ENCODE assay signal across 26 cellular contexts in the genomic region with DNA sequence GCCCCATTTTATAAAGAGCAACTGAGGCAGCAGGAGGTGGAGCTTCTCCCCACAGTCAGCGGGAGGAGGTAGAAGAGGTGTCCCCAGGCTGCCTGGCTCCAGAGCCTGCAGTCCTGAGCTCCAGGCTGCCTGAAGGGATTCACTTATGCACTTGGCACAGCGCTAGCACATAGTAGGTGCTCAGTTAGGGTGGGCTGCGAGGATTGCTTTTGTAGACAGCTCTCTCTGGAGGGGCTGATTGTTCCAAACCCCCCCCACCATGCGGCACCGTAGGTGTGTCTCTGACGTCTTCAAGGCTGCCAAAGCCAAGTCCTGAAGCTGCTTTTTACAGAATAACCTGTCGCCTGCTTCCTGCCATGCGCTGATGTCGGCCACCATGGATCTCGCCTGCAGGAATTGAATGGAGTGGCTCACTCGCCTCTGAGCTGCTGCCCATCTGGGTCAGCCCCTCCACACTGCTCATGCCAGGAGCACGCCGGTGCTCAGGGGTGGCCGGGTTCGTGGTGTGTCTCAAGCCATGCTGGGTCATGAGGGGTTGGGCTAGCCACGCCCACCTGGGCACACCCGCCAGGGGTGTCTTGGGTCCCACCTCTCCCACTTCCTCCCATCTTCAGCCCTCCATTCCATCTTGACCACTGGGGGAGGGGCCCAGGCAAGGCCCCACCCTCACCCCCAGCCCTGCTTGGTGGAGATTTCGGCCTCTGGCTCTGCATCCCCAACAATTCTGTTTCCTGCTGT. TPM values are rescaled to one million over a fixed set of nuclear protein-coding genes. Genes with fewer than 3 reads are reported as not detected.
A peak's percentile ranks its signal among the peaks of the same experiment; 100 is the strongest.
DNase-seq lines count a peak whose midpoint lies in the region; ATAC-seq, FAIRE-seq and TF ChIP-seq lines count a peak whose summit lies in the region.
"Had no signal": no experiment of that assay in that cellular context is flagged by ENCODE, and none has a peak within 500 bp of the region (broad histone marks: within the 10 kb centered on the region; RNA-seq: fewer than 3 reads in every experiment).

No MANE protein-coding gene starts in this region.

- H3K36me3 Mint-ChIP-seq in stimulated activated memory B cell treated with anti-CD40 and anti-IgM and Interleukin-4, amounts not matched to agents 10 μg/mL and 1 μg/mL and 100 μg/mL, for 72 hours = peaks cover 50% of the 10 kb centered on the region
- H3K36me3 Mint-ChIP-seq: CD14-positive monocyte had no signal

- H3K4me1 ChIP-seq in IMR-90 (ENCODE audit: control insufficient read depth, insufficient read depth, low read length) (peaks cover 5% of the 10 kb centered on the region; the same call in 1 of the 2 replicates), H1 (replicated peaks in 1 of 4; ENCODE audit: control insufficient read depth in 3 of 4, insufficient read depth in 4 of 4, low read length in 3 of 4) (peaks cover 2 to 18% (median 11%) of the 10 kb centered on the region in 4 experiments), small intestine (ENCODE audit: control insufficient read depth in 2 of 2, insufficient read depth in 1 of 2, low read depth in 1 of 2, low read length in 1 of 2) (peaks cover 0 to 6% of the 10 kb centered on the region in 2 donors)

- H3K9me3 Mint-ChIP-seq in stimulated activated memory B cell treated with anti-CD40 and anti-IgM and Interleukin-4, amounts not matched to agents 10 μg/mL and 1 μg/mL and 100 μg/mL, for 72 hours = no peaks in the 10 kb centered on the region
- H3K9me3 Mint-ChIP-seq: CD14-positive monocyte, HFFc6 had no signal

- in situ Hi-C loops in IMR-90 (cut with MboI; ENCODE audit: low sequenced_read_pairs) = no loop called here

- no peak overlapping the region for H3K4me3 Mint-ChIP-seq in stimulated activated memory B cell treated with anti-CD40 and anti-IgM and Interleukin-4, amounts not matched to agents 10 μg/mL and 1 μg/mL and 100 μg/mL, for 72 hours
- H3K4me3 Mint-ChIP-seq: B cell, CD14-positive monocyte, HFFc6 had no signal

- no peaks in the 10 kb centered on the region for H3K79me2 ChIP-seq in H1 (ENCODE audit: control insufficient read depth in 1 of 2, insufficient read depth in 2 of 2, low read length in 2 of 2)

- H3K79me1 ChIP-seq in IMR-90 (ENCODE audit: low read depth in 1 of 2, low read length in 2 of 2) (peaks cover 0 to 5% of the 10 kb centered on the region in 2 experiments; a peak in 2 of 4 replicates), H1 (ENCODE audit: low read depth, low read length) (0 out of 2 replicates have a peak, but pooled peaks cover 3% of the 10 kb centered on the region)

- H3K27me3 ChIP-seq in IMR-90 (ENCODE audit: control insufficient read depth, insufficient read depth, low read length) = no peaks in the 10 kb centered on the region
- H3K27me3 ChIP-seq in H1 (replicated peaks in 1 of 4; ENCODE audit: control insufficient read depth in 3 of 4, extremely low read depth in 1 of 4, insufficient read depth in 3 of 4, low read length in 3 of 4) = no peaks in the 10 kb centered on the region; a peak in 1 of 7 replicates
- no peaks in the 10 kb centered on the region for H3K27me3 ChIP-seq in small intestine (ENCODE audit: control insufficient read depth in 2 of 2, insufficient read depth in 2 of 2, low read length in 2 of 2)

- DNase-seq in Right ventricle myocardium inferior (ENCODE audit: missing footprints) (no peak), Right ventricle myocardium superior (no peak), IMR-90 (no peak), H1 (ENCODE audit: low read depth in 1 of 2, low spot score in 2 of 2) (no peak), small intestine (no peak), NCI-H226 (no peak)
- no peak for DNase-seq in activated T-cell treated with anti-CD3 and anti-CD28 coated beads, Interleukin-2, amount 50 U/mL, for 1 hour
- DNase-seq: DMS79 treated with DMSO at 0.1 percent for 48 hours, H7, HFFc6, MV-4-11, NCI-H1105 treated with DMSO at 0.1 percent for 48 hours, NCI-H1694, NCI-H2081, NCI-H2171, NCI-H524 treated with DMSO at 0.1 percent for 48 hours, NCI-H82, OCI-M1, SHP77 had no signal

- TF ChIP-seq RAD21 in IMR-90 (IDR thresholded peaks at IDR 0.05; ENCODE audit: low read length) (no peak), H1 (IDR thresholded peaks at IDR 0.05 in 1 of 2, conservative IDR thresholded peaks at IDR 0.05 in 1 of 2; ENCODE audit: low read depth in 2 of 2, low read length in 2 of 2) (no peak)

- no peak overlapping the region for H3K27ac ChIP-seq in IMR-90 (ENCODE audit: insufficient read depth, low read length)
- H3K27ac ChIP-seq in H1 (ENCODE audit: low read depth, low read length) = no peak overlapping the region
- H3K27ac ChIP-seq in small intestine (ENCODE audit: low read depth in 1 of 2, low read length in 1 of 2) = no peak overlapping the region
- H3K27ac ChIP-seq: HL-60, SK-N-MC had no signal

- H3K27ac Mint-ChIP-seq in stimulated activated memory B cell treated with anti-CD40 and anti-IgM and Interleukin-4, amounts not matched to agents 10 μg/mL and 1 μg/mL and 100 μg/mL, for 72 hours = no peak overlapping the region
- H3K27ac Mint-ChIP-seq: B cell, CD14-positive monocyte, HFFc6 had no signal

- 0 out of 2 replicates have a peak, but pooled peaks cover 3% of the 10 kb centered on the region for H3K9me1 ChIP-seq in IMR-90 (ENCODE audit: insufficient read depth, low read length)

- no peak overlapping the region for H3K14ac ChIP-seq in IMR-90 (replicated peaks; ENCODE audit: low read depth, low read length)
- no peak overlapping the region for H3K14ac ChIP-seq in H1 (ENCODE audit: insufficient read length)

- H4K91ac ChIP-seq in IMR-90 (ENCODE audit: insufficient read depth, low read depth, low read length) (no peak overlapping the region), H1 (replicated peaks; ENCODE audit: insufficient read length, low read length) (no peak overlapping the region)

- H3K4me2 ChIP-seq in IMR-90 (ENCODE audit: low read depth, low read length) (no peak overlapping the region), H1 (ENCODE audit: insufficient read depth in 1 of 2, low read depth in 2 of 2, low read length in 2 of 2) (no peak overlapping the region)

- H3K27me3 Mint-ChIP-seq in stimulated activated memory B cell treated with anti-CD40 and anti-IgM and Interleukin-4, amounts not matched to agents 10 μg/mL and 1 μg/mL and 100 μg/mL, for 72 hours = no peaks in the 10 kb centered on the region
- H3K27me3 Mint-ChIP-seq: B cell had no signal

- no peak overlapping the region for H2BK120ac ChIP-seq in IMR-90 (ENCODE audit: low read depth, low read length)
- H2BK120ac ChIP-seq in H1 (replicated peaks; ENCODE audit: low read depth, low read length) = no peak overlapping the region

- H2BK15ac ChIP-seq in IMR-90 (ENCODE audit: low read depth, low read length) = no peak overlapping the region
- H2BK15ac ChIP-seq in H1 (ENCODE audit: low read length) = peak overlapping the region; percentile 46; the same call in 1 of the 2 replicates

- peak overlapping the region; percentile 65 for H2AK9ac ChIP-seq in IMR-90 (replicated peaks; ENCODE audit: low read depth, low read length, poor library complexity)

- H3K4ac ChIP-seq in IMR-90 (ENCODE audit: low read depth, low read length) (no peak overlapping the region), H1 (replicated peaks; ENCODE audit: insufficient read length, low read depth, low read length) (no peak overlapping the region)

- H2BK20ac ChIP-seq in IMR-90 (ENCODE audit: low read depth, low read length) (no peak overlapping the region), H1 (ENCODE audit: low read length) (no peak overlapping the region)

- WGBS in IMR-90 (ENCODE audit: extremely low coverage in 2 of 2, insufficient read length in 1 of 2), 2 experiments = 73% methylated on average over 10 of the region's 18 CpGs; no CpG with 5 or more reads in 1 of the 2 experiments
- WGBS in H1 (ENCODE audit: extremely low coverage in 1 of 2, insufficient coverage in 1 of 2, insufficient read length in 1 of 2, insufficient replicate concordance in 2 of 2, low coverage in 1 of 2, low lambda C conversion rate in 2 of 2, missing lambda C conversion rate in 1 of 2), 2 experiments = 84% methylated on average over 18 of the region's 18 CpGs; no CpG with 5 or more reads in 1 of the 2 experiments
- WGBS in small intestine, 3 donors = 27 to 68% (median 46%) methylated on average over 14 to 18 of the region's 18 CpGs

- H4K5ac ChIP-seq in IMR-90 (ENCODE audit: low read depth, low read length) (no peak overlapping the region), H1 (ENCODE audit: insufficient read length, low read depth, low read length) (no peak overlapping the region)

- no peak overlapping the region for H3K18ac ChIP-seq in IMR-90 (ENCODE audit: low read depth, low read length)
- no peak overlapping the region for H3K18ac ChIP-seq in H1 (ENCODE audit: extremely low read depth, low read length)

- H2BK5ac ChIP-seq in IMR-90 (ENCODE audit: low read depth, low read length, poor library complexity, severe bottlenecking) (no peak overlapping the region), H1 (ENCODE audit: low read depth, low read length) (no peak overlapping the region)

- H3K4me1 Mint-ChIP-seq in stimulated activated memory B cell treated with anti-CD40 and anti-IgM and Interleukin-4, amounts not matched to agents 10 μg/mL and 1 μg/mL and 100 μg/mL, for 72 hours = peaks cover 41% of the 10 kb centered on the region

- H4K20me1 ChIP-seq in IMR-90 (ENCODE audit: insufficient read depth, low read length) (0 out of 2 replicates have a peak, but pooled peaks cover 5% of the 10 kb centered on the region), H1 (replicated peaks in 1 of 2; ENCODE audit: control insufficient read depth in 1 of 2, insufficient read depth in 2 of 2, low read length in 2 of 2) (peaks cover 0 to 2% of the 10 kb centered on the region in 2 experiments)

- H3K36me3 ChIP-seq in IMR-90 (ENCODE audit: control insufficient read depth, insufficient read depth, low read length) (no peaks in the 10 kb centered on the region), H1 (ENCODE audit: control insufficient read depth in 2 of 4, insufficient read depth in 4 of 4, low read length in 3 of 4) (no peaks in the 10 kb centered on the region), small intestine (ENCODE audit: control insufficient read depth in 2 of 2, insufficient read depth in 2 of 2, low read length in 2 of 2) (no peaks in the 10 kb centered on the region)

- ATAC-seq in Right ventricle myocardium inferior (peak; percentile 17), Right ventricle myocardium superior (ENCODE audit: poor library complexity) (no peak), IMR-90 (ENCODE audit: low read depth) (no peak)
- peak; percentile 34 for ATAC-seq in stimulated activated memory B cell treated with anti-CD40 and anti-IgM and Interleukin-4, amounts not matched to agents 10 μg/mL and 1 μg/mL and 100 μg/mL, for 72 hours

- POLR2A ChIA-PET in IMR-90 (lab: Charles Lee; ENCODE audit: unreplicated experiment) = no interaction called here
- POLR2A ChIA-PET in H1 (lab: Charles Lee; ENCODE audit: partially characterized antibody) = interaction anchor here (1.0 kb wide), 1 partner anchor 12 kb away, joined by 3 read pairs; no protein-coding TSS in a partner anchor

- H3K23me2 ChIP-seq in H1 (ENCODE audit: low read depth, low read length) = no peaks in the 10 kb centered on the region; the same call in 1 of the 2 replicates

- H2BK12ac ChIP-seq in H1 (ENCODE audit: low read depth, low read length) = 0 out of 2 replicates have a peak overlapping the region, but pooled peaks have one; percentile 10

- TF ChIP-seq CTCF in IMR-90 (conservative IDR thresholded peaks at IDR 0.05; ENCODE audit: low read depth, low read length) = no peak
- no peak for TF ChIP-seq CTCF in H1 (IDR thresholded peaks at IDR 0.05; ENCODE audit: control extremely low read depth in 1 of 3, insufficient read depth in 1 of 3, low read depth in 1 of 3, low read length in 3 of 3)

- H3K56ac ChIP-seq in IMR-90 (ENCODE audit: extremely low read depth, insufficient read depth, low read length) = no peak overlapping the region
- no peak overlapping the region for H3K56ac ChIP-seq in H1 (replicated peaks; ENCODE audit: insufficient read length, low read depth, low read length)

- no peak overlapping the region for H3K23ac ChIP-seq in IMR-90 (ENCODE audit: low read depth, low read length)
- no peak overlapping the region for H3K23ac ChIP-seq in H1 (ENCODE audit: insufficient read length)

- TF ChIP-seq POLR2A in IMR-90 (IDR thresholded peaks at IDR 0.05; ENCODE audit: low read depth, low read length) (no peak), H1 (IDR thresholded peaks at IDR 0.05; ENCODE audit: control extremely low read depth in 1 of 2, low read depth in 2 of 2, low read length in 2 of 2) (no peak)

- H2AFZ ChIP-seq in IMR-90 (replicated peaks; ENCODE audit: low read length, poor library complexity) = no peak overlapping the region
- no peak overlapping the region for H2AFZ ChIP-seq in H1 (ENCODE audit: low read length)

- H4K8ac ChIP-seq in IMR-90 (ENCODE audit: low read depth in 2 of 2, low read length in 2 of 2) (no peak overlapping the region), H1 (ENCODE audit: extremely low read depth, insufficient read depth, low read length) (no peak overlapping the region)

- dilution Hi-C loops in IMR-90 (cut with HindIII; ENCODE audit: low sequenced_read_pairs, unreplicated experiment) = no loop called here

- FAIRE-seq in H1 (lab: Jason Lieb, UNC) = no peak
- FAIRE-seq in small intestine (lab: Jason Lieb, UNC) = no peak
- FAIRE-seq: A204.1, RCC 7860 had no signal

- BruUV-seq in IMR-90 (replicated peaks; lab: Mats Ljungman, UMichigan) = no TSS peak

- intact Hi-C loops in Right ventricle myocardium inferior (cut with DNase I) (no loop called here), Right ventricle myocardium superior (cut with DNase I) (no loop called here), IMR-90 (cut with micrococcal nuclease) (no loop called here)

- CTCF ChIA-PET in IMR-90 (lab: Yijun Ruan, JAX) (no interaction called here), H1 (lab: Charles Lee; ENCODE audit: partially characterized antibody) (interaction anchor here (0.6 to 1.3 kb wide), 4 partner anchors 11 to 1837 kb away, joined by 3 read pairs; no protein-coding TSS in a partner anchor)

- no peaks in the 10 kb centered on the region for H3K9me3 ChIP-seq in IMR-90 (ENCODE audit: control insufficient read depth, insufficient read depth, low read length)
- H3K9me3 ChIP-seq in H1 (ENCODE audit: insufficient read depth in 2 of 2, low read depth in 1 of 2, low read length in 1 of 2) = no peaks in the 10 kb centered on the region
- no peaks in the 10 kb centered on the region for H3K9me3 ChIP-seq in small intestine (ENCODE audit: control insufficient read depth, low read depth)

- H3K9ac ChIP-seq in IMR-90 (ENCODE audit: low read depth, low read length) = no peak overlapping the region
- no peak overlapping the region for H3K9ac ChIP-seq in H1 (replicated peaks in 1 of 4; ENCODE audit: extremely low read depth in 1 of 4, low read depth in 3 of 4, low read length in 3 of 4)

- TF ChIP-seq EP300 in H1 (IDR thresholded peaks at IDR 0.05; ENCODE audit: borderline replicate concordance in 1 of 2, low read depth in 2 of 2, low read length in 2 of 2) = no peak

- H2AK5ac ChIP-seq in IMR-90 (ENCODE audit: low read depth, low read length) (no peak overlapping the region), H1 (ENCODE audit: low read depth, low read length) (peak overlapping the region; percentile 48)

- H3K4me3 ChIP-seq in IMR-90 (ENCODE audit: insufficient read depth, low read depth, low read length) (no peak overlapping the region), H1 (ENCODE audit: extremely low read depth in 1 of 4, insufficient read depth in 2 of 4, low read depth in 3 of 4, low read length in 4 of 4) (no peak overlapping the region), small intestine (ENCODE audit: low read depth in 1 of 2, low read length in 2 of 2) (no peak overlapping the region)
- H3K4me3 ChIP-seq: SK-N-MC had no signal

RNA-seq across cellular contexts. Expression of a gene that starts 59.8 kb away (rescaled TPM):
- total RNA-seq in Right ventricle myocardium inferior = 1.8 TPM
- total RNA-seq in Right ventricle myocardium superior = 2.6 TPM
- total RNA-seq in IMR-90 (2012; rRNA removed) = 40.0 and 47.5 TPM in 2 replicates
- 42.7 and 46.9 TPM in 2 replicates for polyA plus RNA-seq in IMR-90 (2012; rRNA removed)
- 29.3 and 63.1 TPM in 2 replicates for polyA plus RNA-seq in IMR-90 (2012; cell fraction: cytosol; rRNA removed)
- 24.3 and 25.0 TPM in 2 replicates for polyA plus RNA-seq in IMR-90 (2012; cell fraction: nucleus; rRNA removed; ENCODE audit: low replicate concordance)
- 21.2 and 21.4 TPM in 2 replicates for total RNA-seq in H1 (2021; fragmentation: NEBNext Ultra II Directional; extraction: Animal tissue kit (Norgen Biotek cat#: 25700))
- polyA plus RNA-seq in H1 (2011; rRNA removed) = 22.4 and 23.6 TPM in 2 replicates
- polyA plus RNA-seq in H1 (2011; cell fraction: cytosol; rRNA removed) = 38.7 TPM
- polyA plus RNA-seq in H1 (2011; cell fraction: nucleus; rRNA removed) = 30.4 TPM
- 20.6 to 32.3 TPM (median 27.0 TPM) in 4 replicates for polyA plus RNA-seq in H1 (2012, experiment 1 of 2)
- polyA plus RNA-seq in H1 (2012, experiment 2 of 2) = 17.8 TPM
- 9.6 TPM for polyA plus RNA-seq in H1 (2013, experiment 1 of 2)
- 8.0 TPM for polyA plus RNA-seq in H1 (2013, experiment 2 of 2)
- polyA minus RNA-seq in H1 (2011; rRNA and poly(A)+ RNA removed) = 9.7 and 10.2 TPM in 2 replicates
- 10.0 TPM for polyA minus RNA-seq in H1 (2011; cell fraction: cytosol; rRNA and poly(A)+ RNA removed)
- polyA minus RNA-seq in H1 (2011; cell fraction: nucleus; rRNA and poly(A)+ RNA removed) = 7.3 TPM
- 1 to 10 TPM in 2 of 3 donors, under 1 TPM in 1; 0.45 to 1.7 (median 1.4) TPM for polyA plus RNA-seq in small intestine

Comparison
In these comparisons a context has a peak if more than half of its experiments do, and no peak if none do; other contexts are left out.
1. ATAC-seq: peak in Right ventricle myocardium inferior (single experiment) and stimulated activated memory B cell treated with anti-CD40 and anti-IgM and Interleukin-4, amounts not matched to agents 10 μg/mL and 1 μg/mL and 100 μg/mL, for 72 hours (single experiment); none in Right ventricle myocardium superior (single experiment) and IMR-90 (single experiment).